ENCODE assay signal across 6 cellular contexts in genomic region chr3:32965617-32966213, GRCh38. TPM values are rescaled to one million over a fixed set of nuclear protein-coding genes. Genes with fewer than 3 reads are reported as not detected.
"Had no signal": no experiment of that assay in that cellular context is flagged by ENCODE, and none has a peak within 500 bp of the region (broad histone marks: within the 10 kb centered on the region; RNA-seq: fewer than 3 reads in every experiment).

No MANE protein-coding gene starts in this region.

RNA-seq across cellular contexts. Expression of gene CCR4, which starts 14.3 kb away (rescaled TPM):
- total RNA-seq: occipital lobe, osteoblast, pulmonary artery endothelial cell, smooth muscle cell, temporal lobe had no signal
- polyA plus RNA-seq: neural cell, smooth muscle cell had no signal
